Comparison of ENCODE assay signal across 17 cellular contexts in the genomic region with DNA sequence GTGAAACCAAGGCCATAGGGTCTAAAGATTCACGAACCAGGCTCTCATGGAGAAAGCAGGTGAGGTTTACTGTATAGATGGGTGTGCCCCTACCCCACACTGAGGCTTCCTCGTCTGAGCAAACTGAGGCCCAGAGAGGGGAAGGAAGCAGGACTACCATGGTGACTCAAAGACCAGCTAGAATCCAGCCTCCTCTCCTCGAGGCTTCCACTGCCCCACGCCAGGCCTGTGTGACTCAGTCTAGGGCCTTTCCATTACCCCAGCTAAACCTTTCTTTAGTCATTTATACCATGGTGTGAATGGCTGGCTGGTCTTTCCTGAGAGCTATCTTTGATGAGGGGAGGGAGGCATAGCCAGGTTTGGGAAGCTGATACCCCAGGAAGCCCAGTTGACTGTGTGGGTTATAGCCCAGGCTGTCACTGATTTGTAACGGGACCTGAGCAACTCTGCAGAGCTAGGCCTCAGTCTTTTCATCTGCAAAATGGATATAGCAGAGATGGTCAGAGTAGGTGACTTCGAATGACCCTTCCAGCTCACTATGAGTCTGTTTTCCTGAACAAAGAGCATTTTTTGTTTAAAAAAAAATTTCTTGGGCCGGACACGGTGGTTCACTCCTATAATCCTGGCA. TPM values are rescaled to one million over a fixed set of nuclear protein-coding genes. Genes with fewer than 3 reads are reported as not detected.
DNase-seq lines count a peak whose midpoint lies in the region; ATAC-seq, FAIRE-seq and TF ChIP-seq lines count a peak whose summit lies in the region.
"Had no signal": no experiment of that assay in that cellular context is flagged by ENCODE, and none has a peak within 500 bp of the region (broad histone marks: within the 10 kb centered on the region; RNA-seq: fewer than 3 reads in every experiment).

No MANE protein-coding gene starts in this region.

- no peak overlapping the region for H3K27ac ChIP-seq in fibroblast of lung (ENCODE audit: insufficient read depth, low read length)
- H3K27ac ChIP-seq: right atrium auricular region, SJCRH30, transverse colon had no signal

- H3K4me1 Mint-ChIP-seq in activated naive CD4-positive, alpha-beta T cell treated with anti-CD3 and anti-CD28 coated beads, Interleukin-2, amount 10 ng/mL, durations not matched to agents 7 days and 5 days, result no peaks in the 10 kb centered on the region

- no peak overlapping the region for H3K4me2 ChIP-seq in fibroblast of lung (ENCODE audit: extremely low read depth, insufficient read depth, low read length)

- H3K36me3 Mint-ChIP-seq in activated naive CD4-positive, alpha-beta T cell treated with anti-CD3 and anti-CD28 coated beads, Interleukin-2, amount 50 U/mL, for 72 hours, result no peaks in the 10 kb centered on the region
- no peaks in the 10 kb centered on the region for H3K36me3 Mint-ChIP-seq in activated naive CD4-positive, alpha-beta T cell treated with anti-CD3 and anti-CD28 coated beads, Interleukin-2, amount 10 ng/mL, durations not matched to agents 7 days and 5 days
- H3K36me3 Mint-ChIP-seq: activated naive CD8-positive, alpha-beta T cell had no signal

- H3K27me3 Mint-ChIP-seq in activated naive CD4-positive, alpha-beta T cell treated with anti-CD3 and anti-CD28 coated beads, Interleukin-2, amount 10 ng/mL, durations not matched to agents 7 days and 5 days, result no peaks in the 10 kb centered on the region
- H3K27me3 Mint-ChIP-seq: activated naive CD8-positive, alpha-beta T cell had no signal

- FAIRE-seq in RCC 7860 (lab: Jason Lieb, UNC), result no peak

- no peaks in the 10 kb centered on the region for H3K9me3 Mint-ChIP-seq in activated naive CD4-positive, alpha-beta T cell treated with anti-CD3 and anti-CD28 coated beads, Interleukin-2, amount 50 U/mL, for 72 hours
- H3K9me3 Mint-ChIP-seq in activated naive CD4-positive, alpha-beta T cell treated with anti-CD3 and anti-CD28 coated beads, Interleukin-2, amount 10 ng/mL, durations not matched to agents 7 days and 5 days, result no peaks in the 10 kb centered on the region

- H3K36me3 ChIP-seq in fibroblast of lung (ENCODE audit: control insufficient read depth, insufficient read depth, low read length), result no peaks in the 10 kb centered on the region
- H3K36me3 ChIP-seq: HAP-1, right atrium auricular region, SJCRH30, transverse colon had no signal

- peak overlapping the region in 1 of 2 donors; percentile 55 for H3K27ac Mint-ChIP-seq in activated naive CD4-positive, alpha-beta T cell treated with anti-CD3 and anti-CD28 coated beads, Interleukin-2, amount 50 U/mL, for 72 hours
- H3K27ac Mint-ChIP-seq in activated naive CD4-positive, alpha-beta T cell treated with anti-CD3 and anti-CD28 coated beads, Interleukin-2, amount 10 ng/mL, durations not matched to agents 7 days and 5 days, result no peak overlapping the region
- H3K27ac Mint-ChIP-seq: activated naive CD8-positive, alpha-beta T cell had no signal

- H3K79me2 ChIP-seq in fibroblast of lung (ENCODE audit: control insufficient read depth, insufficient read depth, low read length), result no peaks in the 10 kb centered on the region

- H4K20me1 ChIP-seq in fibroblast of lung (ENCODE audit: control insufficient read depth, extremely low read depth, insufficient read depth, low read length), result no peaks in the 10 kb centered on the region

- peak; percentile 70 to 94 for ATAC-seq in activated naive CD4-positive, alpha-beta T cell treated with anti-CD3 and anti-CD28 coated beads, Interleukin-2, amount 50 U/mL, for 72 hours
- peak; percentile 84 for ATAC-seq in stimulated activated naive CD8-positive, alpha-beta T cell treated with anti-CD3 and anti-CD28 coated beads, Interleukin-15, Interleukin-2, amounts not matched to agents 100 U/mL and 50 U/mL, for 24 hours
- no peak for ATAC-seq in GM19397 (IDR thresholded peaks at IDR 0.05; ENCODE audit: unreplicated experiment)

- no peak for TF ChIP-seq CTCF in fibroblast of lung (conservative IDR thresholded peaks at IDR 0.05 in 1 of 2, IDR thresholded peaks at IDR 0.05 in 1 of 2; ENCODE audit: low read depth in 1 of 2, low read length in 2 of 2)

- no peak overlapping the region for H2AFZ ChIP-seq in fibroblast of lung (ENCODE audit: low read length)

- H3K27me3 ChIP-seq in fibroblast of lung (ENCODE audit: control insufficient read depth, insufficient read depth, low read length), result no peaks in the 10 kb centered on the region
- H3K27me3 ChIP-seq: right atrium auricular region, SJCRH30, transverse colon had no signal

- H3K9me3 ChIP-seq in fibroblast of lung (ENCODE audit: control insufficient read depth, insufficient read depth, low read depth, low read length), result no peaks in the 10 kb centered on the region
- H3K9me3 ChIP-seq: HAP-1, right atrium auricular region, SJCRH30, transverse colon had no signal

- no peak overlapping the region for H3K4me3 ChIP-seq in fibroblast of lung (replicated peaks in 1 of 4; ENCODE audit: control extremely low read depth in 1 of 4, insufficient read depth in 1 of 4, low read depth in 3 of 4, low read length in 4 of 4)
- H3K4me3 ChIP-seq: HAP-1, right atrium auricular region, SJCRH30, transverse colon had no signal

- no peak overlapping the region for H3K4me3 Mint-ChIP-seq in activated naive CD4-positive, alpha-beta T cell treated with anti-CD3 and anti-CD28 coated beads, Interleukin-2, amount 10 ng/mL, durations not matched to agents 7 days and 5 days
- H3K4me3 Mint-ChIP-seq: activated naive CD8-positive, alpha-beta T cell had no signal

- no peak overlapping the region for H3K9ac ChIP-seq in fibroblast of lung (ENCODE audit: insufficient read depth, low read length)

- H3K4me1 ChIP-seq in fibroblast of lung (ENCODE audit: control insufficient read depth, extremely low read depth, insufficient read depth, low read length), result peaks cover 2% of the 10 kb centered on the region
- H3K4me1 ChIP-seq: HAP-1, SJCRH30, transverse colon had no signal

- CTCF ChIA-PET in activated naive CD4-positive, alpha-beta T cell treated with anti-CD3 and anti-CD28 coated beads, Interleukin-2, amount 10 ng/mL, durations not matched to agents 7 days and 5 days (lab: Charles Lee), result no interaction called here

- no peak for DNase-seq in activated naive CD4-positive, alpha-beta T cell treated with anti-CD3 and anti-CD28 coated beads, Interleukin-2, amount 50 U/mL, for 72 hours (ENCODE audit: low spot score in 2 of 2)
- no peak for DNase-seq in activated naive CD4-positive, alpha-beta T cell treated with anti-CD3 and anti-CD28 coated beads, Interleukin-2, amount 10 ng/mL, durations not matched to agents 7 days and 5 days
- peak; percentile 48 for DNase-seq in RCC 7860 (ENCODE audit: low spot score)
- peak; percentile 28 to 52 for DNase-seq in fibroblast of lung (ENCODE audit: low read depth in 2 of 2)
- DNase-seq in stimulated activated naive CD8-positive, alpha-beta T cell treated with anti-CD3 and anti-CD28 coated beads, Interleukin-15, Interleukin-2, amounts not matched to agents 100 U/mL and 50 U/mL, for 24 hours, result peak; percentile 27
- no peak for DNase-seq in COR-L47 (lab: John Stamatoyannopoulos, UW)
- DNase-seq in NOMO-1 (lab: John Stamatoyannopoulos, UW; ENCODE audit: unreplicated experiment in 2 of 2), result no peak
- DNase-seq: activated CD4-positive, CD25-positive, alpha-beta regulatory T cell treated with anti-CD3 and anti-CD28 coated beads, Interleukin-2, amount 50 U/mL, for 72 hours; effector CD8-positive, alpha-beta T cell; NCI-H446; SJCRH30; transverse colon had no signal

RNA-seq across cellular contexts. Expression of a gene that starts 3.0 kb away (rescaled TPM):
- not detected for total RNA-seq in activated naive CD4-positive, alpha-beta T cell treated with anti-CD3 and anti-CD28 coated beads, Interleukin-2, amount 50 U/mL, for 72 hours
- total RNA-seq in fibroblast of lung, result not detected in 2 replicates
- polyA plus RNA-seq in fibroblast of lung, result not detected in 2 replicates
- polyA plus RNA-seq in fibroblast of lung (2012), result not detected in 2 replicates
- polyA minus RNA-seq in fibroblast of lung (ENCODE audit: low replicate concordance), result not detected in 2 replicates
- total RNA-seq: right atrium auricular region, SJCRH30, transverse colon had no signal
- polyA plus RNA-seq: BJ had no signal

RNA-seq across cellular contexts. Expression of a gene that starts 17.5 kb away (rescaled TPM):
- total RNA-seq in activated naive CD4-positive, alpha-beta T cell treated with anti-CD3 and anti-CD28 coated beads, Interleukin-2, amount 50 U/mL, for 72 hours, result not detected
- total RNA-seq in fibroblast of lung, result not detected in 2 replicates
- not detected in 2 replicates for polyA plus RNA-seq in fibroblast of lung
- polyA plus RNA-seq in fibroblast of lung (2012), result not detected in 2 replicates
- not detected in 2 replicates for polyA minus RNA-seq in fibroblast of lung (ENCODE audit: low replicate concordance)
- total RNA-seq: right atrium auricular region, SJCRH30, transverse colon had no signal
- polyA plus RNA-seq: BJ had no signal

Comparison
In these comparisons a context has a peak if more than half of its experiments do, and no peak if none do; other contexts are left out.
1. DNase-seq: peak in RCC 7860 (single experiment), fibroblast of lung (2 of 2) and stimulated activated naive CD8-positive, alpha-beta T cell treated with anti-CD3 and anti-CD28 coated beads, Interleukin-15, Interleukin-2, amounts not matched to agents 100 U/mL and 50 U/mL, for 24 hours (single experiment); none in activated naive CD4-positive, alpha-beta T cell treated with anti-CD3 and anti-CD28 coated beads, Interleukin-2, amount 50 U/mL, for 72 hours (0 of 2), activated naive CD4-positive, alpha-beta T cell treated with anti-CD3 and anti-CD28 coated beads, Interleukin-2, amount 10 ng/mL, durations not matched to agents 7 days and 5 days (single experiment), COR-L47 (single experiment) and NOMO-1 (0 of 2).